ENCODE assay signal across 11 cellular contexts in the genomic region with DNA sequence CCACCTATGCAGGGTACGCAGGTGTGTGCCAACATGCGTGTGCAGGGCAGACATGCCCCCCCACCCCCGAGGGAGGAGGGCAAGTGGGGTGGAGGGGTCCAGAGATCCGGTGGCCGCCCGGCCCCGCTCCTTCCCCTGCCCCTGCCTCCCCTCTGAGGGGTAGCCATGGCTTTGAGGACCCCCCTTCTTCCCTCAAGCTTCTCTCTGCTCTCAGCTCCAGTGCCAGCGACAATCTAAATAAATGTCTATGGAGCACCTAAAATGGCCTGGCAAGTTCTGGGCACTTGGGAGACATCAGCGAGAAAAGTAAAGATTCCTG.
DNase-seq lines count a peak whose midpoint lies in the region; ATAC-seq, FAIRE-seq and TF ChIP-seq lines count a peak whose summit lies in the region.
"Had no signal": no experiment of that assay in that cellular context is flagged by ENCODE, and none has a peak within 500 bp of the region (broad histone marks: within the 10 kb centered on the region; RNA-seq: fewer than 3 reads in every experiment).

No MANE protein-coding gene starts in this region.

- no peaks in the 10 kb centered on the region for H3K27me3 Mint-ChIP-seq in CD4-positive, CD25-positive, alpha-beta regulatory T cell
- H3K27me3 Mint-ChIP-seq in natural killer cell (ENCODE audit: low read depth in 2 of 2), result no peaks in the 10 kb centered on the region

- peaks cover 22 to 97% (median 67%) of the 10 kb centered on the region in 4 donors for H3K4me1 Mint-ChIP-seq in CD4-positive, CD25-positive, alpha-beta regulatory T cell
- peaks cover 86 to 92% of the 10 kb centered on the region in 2 donors for H3K4me1 Mint-ChIP-seq in natural killer cell

- H3K36me3 ChIP-seq in CD4-positive, CD25-positive, alpha-beta regulatory T cell (ENCODE audit: control insufficient read depth, insufficient read depth, low read length), result no peaks in the 10 kb centered on the region
- H3K36me3 ChIP-seq in KOPT-K1 (ENCODE audit: insufficient read depth, low read length), result no peaks in the 10 kb centered on the region
- H3K36me3 ChIP-seq in GM12878 (ENCODE audit: control insufficient read depth in 2 of 2, insufficient read depth in 2 of 2, low read length in 1 of 2), result no peaks in the 10 kb centered on the region

- intact Hi-C loops in GM12878 (cut with micrococcal nuclease; ENCODE audit: unreplicated experiment), result no loop called here
- intact Hi-C loops in natural killer cell (cut with micrococcal nuclease), result loop anchor here (2.0 kb wide), 1 partner anchor 342 kb away; no protein-coding TSS in a partner anchor

- DNase-seq in CD4-positive, CD25-positive, alpha-beta regulatory T cell, result no peak
- DNase-seq in GM12878 (ENCODE audit: low read depth, low spot score) (no peak), natural killer cell (no peak), HT-29 (ENCODE audit: low spot score) (no peak), NK-92 (lab: John Stamatoyannopoulos, UW; ENCODE audit: unreplicated experiment) (no peak), NCI-H1048 (lab: John Stamatoyannopoulos, UW) (no peak), coronary artery (ENCODE audit: low spot score) (no peak)
- DNase-seq: NCI-H1105 treated with DMSO at 0.1 percent for 48 hours, NCI-H510A had no signal

- H4K20me1 ChIP-seq in GM12878 (ENCODE audit: control insufficient read depth, insufficient read depth), result no peaks in the 10 kb centered on the region

- no peak overlapping the region for H3K4me3 ChIP-seq in CD4-positive, CD25-positive, alpha-beta regulatory T cell (ENCODE audit: low read depth, low read length)
- H3K4me3 ChIP-seq in GM12878 (no peak overlapping the region), coronary artery (no peak overlapping the region)

- no peak for TF ChIP-seq RAD21 in GM12878 (IDR thresholded peaks at IDR 0.05; ENCODE audit: insufficient read depth, low read depth, low read length)

- H3K27ac ChIP-seq in CD4-positive, CD25-positive, alpha-beta regulatory T cell (ENCODE audit: insufficient read depth, low read length, poor library complexity, severe bottlenecking), result peak overlapping the region; percentile 91
- peak overlapping the region; percentile 97 for H3K27ac ChIP-seq in KOPT-K1 (ENCODE audit: low read depth, low read length, poor library complexity, severe bottlenecking)
- H3K27ac ChIP-seq in GM12878 (ENCODE audit: control insufficient read depth, insufficient read depth), result no peak overlapping the region
- peak overlapping the region in 1 of 2 donors; percentile 73 for H3K27ac ChIP-seq in coronary artery

- no peaks in the 10 kb centered on the region for H3K9me3 Mint-ChIP-seq in CD4-positive, CD25-positive, alpha-beta regulatory T cell
- no peaks in the 10 kb centered on the region for H3K9me3 Mint-ChIP-seq in natural killer cell

- RAD21 ChIA-PET in GM12878 (lab: Charles Lee; ENCODE audit: unreplicated experiment), result interaction anchor here (1.1 to 8.7 kb wide), 7 partner anchors 15 to 350 kb away, joined by 3 to 151 read pairs (median 7); a partner anchor contains a TSS

- peak overlapping the region; percentile 20; the same call in 1 of the 2 replicates for H3K4me2 ChIP-seq in GM12878 (ENCODE audit: control insufficient read depth, insufficient read depth)

- no peak overlapping the region for H3K9ac ChIP-seq in GM12878 (ENCODE audit: control insufficient read depth, insufficient read depth, low read length)

- peak overlapping the region; percentile 64 to 89 (median 78) for H3K4me3 Mint-ChIP-seq in CD4-positive, CD25-positive, alpha-beta regulatory T cell
- H3K4me3 Mint-ChIP-seq in natural killer cell, result peak overlapping the region; percentile 69

- BruUV-seq in GM12878 (replicated peaks; lab: Mats Ljungman, UMichigan), result no TSS peak

- peak overlapping the region; percentile 64; the same call in 1 of the 2 replicates for H2AFZ ChIP-seq in GM12878 (ENCODE audit: control insufficient read depth, low read depth, low read length)

- H3K79me2 ChIP-seq in GM12878 (ENCODE audit: control insufficient read depth, insufficient read depth, low read length), result no peaks in the 10 kb centered on the region

- WGBS in GM12878 (ENCODE audit: insufficient coverage, insufficient replicate concordance, low lambda C conversion rate, missing lambda C conversion rate), result 36% methylated on average over 9 of the region's 9 CpGs

- TF ChIP-seq CTCF in GM12878 (IDR thresholded peaks at IDR 0.05 in 2 of 3, conservative IDR thresholded peaks at IDR 0.05 in 1 of 3; ENCODE audit: control insufficient read depth in 2 of 3, extremely low read depth in 1 of 3, insufficient read depth in 1 of 3, low read depth in 3 of 3, low read length in 3 of 3), result no peak
- TF ChIP-seq CTCF in natural killer cell (IDR thresholded peaks at IDR 0.05), result no peak
- TF ChIP-seq CTCF in coronary artery (IDR thresholded peaks at IDR 0.05), result no peak

- no peak for ATAC-seq in CD4-positive, CD25-positive, alpha-beta regulatory T cell (ENCODE audit: low read depth in 2 of 2)
- no peak for ATAC-seq in GM12878
- no peak for ATAC-seq in natural killer cell
- ATAC-seq: HCT116 had no signal

- no peak for FAIRE-seq in GM12878 (lab: Jason Lieb, UNC)

- no peak for TF ChIP-seq EP300 in GM12878 (IDR thresholded peaks at IDR 0.05; ENCODE audit: borderline replicate concordance in 1 of 2, control insufficient read depth in 1 of 2, low read depth in 2 of 2, low read length in 2 of 2)

- CTCF ChIA-PET in GM12878 (lab: Yijun Ruan, JAX), result interaction anchor here (1.1 to 9.7 kb wide), 10 partner anchors 9 to 430 kb away, joined by 3 to 132 read pairs (median 4); a partner anchor contains a TSS

- no peaks in the 10 kb centered on the region for H3K36me3 Mint-ChIP-seq in CD4-positive, CD25-positive, alpha-beta regulatory T cell
- no peaks in the 10 kb centered on the region for H3K36me3 Mint-ChIP-seq in natural killer cell

- SMC1A ChIA-PET in GM12878 (lab: Charles Lee; ENCODE audit: uncharacterized antibody, unreplicated experiment), result interaction anchor here (1.3 to 13.3 kb wide), 6 partner anchors 86 to 441 kb away, joined by 4 to 170 read pairs (median 16); a partner anchor contains a TSS

- peak overlapping the region; percentile 99 to 100 (median 99) for H3K27ac Mint-ChIP-seq in CD4-positive, CD25-positive, alpha-beta regulatory T cell
- peak overlapping the region; percentile 87 to 96 for H3K27ac Mint-ChIP-seq in natural killer cell

- POLR2A ChIA-PET in GM12878 (lab: Charles Lee), result interaction anchor here (0.7 to 1.9 kb wide), 5 partner anchors 33 to 118 kb away, joined by 3 to 5 read pairs (median 4); a partner anchor contains a TSS

- H3K27me3 ChIP-seq in CD4-positive, CD25-positive, alpha-beta regulatory T cell (ENCODE audit: control insufficient read depth, insufficient read depth, low read length), result no peaks in the 10 kb centered on the region
- H3K27me3 ChIP-seq in GM12878 (replicated peaks in 1 of 2; ENCODE audit: control insufficient read depth in 2 of 2, insufficient read depth in 2 of 2, low read length in 1 of 2), result no peaks in the 10 kb centered on the region

- TF ChIP-seq POLR2A in GM12878 (IDR thresholded peaks at IDR 0.05; ENCODE audit: low read depth, low read length), result no peak

- H3K4me1 ChIP-seq in CD4-positive, CD25-positive, alpha-beta regulatory T cell (ENCODE audit: control insufficient read depth, insufficient read depth, low read length, poor library complexity, severe bottlenecking), result peaks cover 95% of the 10 kb centered on the region
- H3K4me1 ChIP-seq in GM12878 (ENCODE audit: control insufficient read depth, insufficient read depth, low read length), result peaks cover 57% of the 10 kb centered on the region

- H3K9me3 ChIP-seq in CD4-positive, CD25-positive, alpha-beta regulatory T cell (ENCODE audit: control insufficient read depth in 2 of 2, low read length in 2 of 2), result no peaks in the 10 kb centered on the region
- no peaks in the 10 kb centered on the region for H3K9me3 ChIP-seq in KOPT-K1 (ENCODE audit: insufficient read depth, low read length, poor library complexity, severe bottlenecking)
- no peaks in the 10 kb centered on the region for H3K9me3 ChIP-seq in GM12878 (replicated peaks; ENCODE audit: control insufficient read depth, insufficient read depth, low read length)

- in situ Hi-C loops in GM12878 (cut with MboI), result no loop called here

TF ChIP-seq in GM12878, 131 proteins besides CTCF, POLR2A, EP300 and RAD21 (continues in another document):
- no peak for TF ChIP-seq KAT2A (conservative IDR thresholded peaks at IDR 0.05; ENCODE audit: control insufficient read depth, low read depth, low read length)
- TF ChIP-seq TCF3 (IDR thresholded peaks at IDR 0.05; ENCODE audit: borderline replicate concordance, insufficient read depth, low read depth, low read length), result peak; percentile 84
- no peak for TF ChIP-seq KDM1A (IDR thresholded peaks at IDR 0.05; ENCODE audit: borderline replicate concordance)
- no peak for TF ChIP-seq ZNF622 (IDR thresholded peaks at IDR 0.05)
- TF ChIP-seq, protein P1, sequence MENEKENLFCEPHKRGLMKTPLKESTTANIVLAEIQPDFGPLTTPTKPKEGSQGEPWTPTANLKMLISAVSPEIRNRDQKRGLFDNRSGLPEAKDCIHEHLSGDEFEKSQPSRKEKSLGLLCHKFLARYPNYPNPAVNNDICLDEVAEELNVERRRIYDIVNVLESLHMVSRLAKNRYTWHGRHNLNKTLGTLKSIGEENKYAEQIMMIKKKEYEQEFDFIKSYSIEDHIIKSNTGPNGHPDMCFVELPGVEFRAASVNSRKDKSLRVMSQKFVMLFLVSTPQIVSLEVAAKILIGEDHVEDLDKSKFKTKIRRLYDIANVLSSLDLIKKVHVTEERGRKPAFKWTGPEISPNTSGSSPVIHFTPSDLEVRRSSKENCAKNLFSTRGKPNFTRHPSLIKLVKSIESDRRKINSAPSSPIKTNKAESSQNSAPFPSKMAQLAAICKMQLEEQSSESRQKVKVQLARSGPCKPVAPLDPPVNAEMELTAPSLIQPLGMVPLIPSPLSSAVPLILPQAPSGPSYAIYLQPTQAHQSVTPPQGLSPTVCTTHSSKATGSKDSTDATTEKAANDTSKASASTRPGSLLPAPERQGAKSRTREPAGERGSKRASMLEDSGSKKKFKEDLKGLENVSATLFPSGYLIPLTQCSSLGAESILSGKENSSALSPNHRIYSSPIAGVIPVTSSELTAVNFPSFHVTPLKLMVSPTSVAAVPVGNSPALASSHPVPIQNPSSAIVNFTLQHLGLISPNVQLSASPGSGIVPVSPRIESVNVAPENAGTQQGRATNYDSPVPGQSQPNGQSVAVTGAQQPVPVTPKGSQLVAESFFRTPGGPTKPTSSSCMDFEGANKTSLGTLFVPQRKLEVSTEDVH (IDR thresholded peaks at IDR 0.05; ENCODE audit: low read depth, partially characterized antibody), result no peak
- no peak for TF ChIP-seq LARP7 (IDR thresholded peaks at IDR 0.05)
- no peak for TF ChIP-seq SIX5 (IDR thresholded peaks at IDR 0.05; ENCODE audit: low read depth, low read length, severe bottlenecking)
